21 cellular contexts compared by ENCODE assay signal in the genomic region with DNA sequence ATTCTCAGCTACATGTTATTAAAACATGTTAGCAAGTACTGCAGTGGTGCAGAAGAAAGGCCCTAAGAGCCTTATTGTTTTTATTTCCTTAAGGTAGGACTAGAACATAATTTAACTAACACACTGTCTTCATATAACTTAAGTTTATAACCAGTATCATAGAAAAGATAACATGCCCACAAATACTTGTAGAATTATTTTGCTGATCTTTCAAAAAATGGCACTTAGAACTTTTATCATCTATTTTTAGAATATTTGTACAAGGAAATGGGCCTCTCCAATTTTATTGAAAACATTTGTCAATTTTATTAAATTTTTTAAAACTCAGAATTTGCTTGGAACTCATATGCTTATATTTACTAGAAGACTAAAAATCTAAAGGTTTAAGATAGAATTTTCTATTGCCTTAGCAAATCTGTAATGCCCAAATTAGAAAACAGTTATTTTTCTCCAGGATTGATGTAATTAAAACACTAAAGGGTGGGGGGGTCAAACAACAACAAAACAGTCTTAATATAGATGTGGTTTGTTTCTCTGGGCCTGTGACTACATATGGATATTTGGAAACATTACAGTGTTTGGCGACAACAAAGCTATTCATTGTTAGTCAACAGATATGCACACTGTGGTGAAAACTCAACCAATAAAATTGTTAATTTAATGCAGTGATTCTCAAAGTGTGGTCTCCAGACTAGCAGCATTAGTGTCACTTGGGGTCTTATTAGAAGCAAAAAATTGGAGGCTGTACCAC.
"Had no signal": no experiment of that assay in that cellular context is flagged by ENCODE, and none has a peak within 500 bp of the region (broad histone marks: within the 10 kb centered on the region; RNA-seq: fewer than 3 reads in every experiment).

No MANE protein-coding gene starts in this region.

- H3K4me3 Mint-ChIP-seq: natural killer cell treated with Interleukin-12 subunit alpha and Interleukin-12 subunit beta and Interleukin-15 and Interleukin-18, amount 100 ng/mL, for 72 hours; neural progenitor cell; type B pancreatic cell had no signal

- H3K79me2 ChIP-seq: parathyroid adenoma had no signal

- H3K36me3 ChIP-seq: colonic mucosa, heart left ventricle, neural progenitor cell, sigmoid colon, suprapubic skin, thyroid gland had no signal

- H3K9ac ChIP-seq: neural progenitor cell, parathyroid adenoma had no signal

- ATAC-seq: foreskin keratinocyte; heart left ventricle; natural killer cell treated with Interleukin-12 subunit alpha and Interleukin-12 subunit beta and Interleukin-15 and Interleukin-18, amount 100 ng/mL, for 72 hours had no signal

- H3K4me3 ChIP-seq: colonic mucosa, heart left ventricle, neural progenitor cell, sigmoid colon, smooth muscle cell, suprapubic skin, thyroid gland had no signal

- H3K9me3 ChIP-seq: colonic mucosa, heart left ventricle, sigmoid colon, suprapubic skin, thyroid gland had no signal

- FAIRE-seq: urothelium cell line had no signal

- H3K27ac ChIP-seq: colonic mucosa, foreskin keratinocyte, heart left ventricle, neural progenitor cell, parathyroid adenoma, sigmoid colon, suprapubic skin, thyroid gland had no signal

- DNase-seq: cerebellar nuclear complex; colonic mucosa; dermis blood vessel endothelial cell; erythroblast; foreskin keratinocyte; heart left ventricle; hippocampal formation; kidney glomerular epithelial cell; mammary epithelial cell; nucleus accumbens; sigmoid colon; stimulated activated CD4-positive, alpha-beta T cell treated with anti-CD3 and anti-CD28 coated beads, Interleukin-2, amount 100 ng/mL, for 48 hours; stimulated activated naive CD4-positive, alpha-beta T cell treated with Interleukin-2 at 50 U/mL for 16 hours; thyroid gland had no signal

- H3K9me3 Mint-ChIP-seq: neural progenitor cell, type B pancreatic cell had no signal

- H3K4me1 ChIP-seq: colonic mucosa, foreskin keratinocyte, heart left ventricle, neural progenitor cell, suprapubic skin, thyroid gland had no signal

- H3K27me3 ChIP-seq: colonic mucosa, foreskin keratinocyte, heart left ventricle, neural progenitor cell, sigmoid colon, suprapubic skin, thyroid gland had no signal

- H3K36me3 Mint-ChIP-seq: natural killer cell treated with Interleukin-12 subunit alpha and Interleukin-12 subunit beta and Interleukin-15 and Interleukin-18, amount 100 ng/mL, for 72 hours; type B pancreatic cell had no signal

- H3K27ac Mint-ChIP-seq: natural killer cell treated with Interleukin-12 subunit alpha and Interleukin-12 subunit beta and Interleukin-15 and Interleukin-18, amount 100 ng/mL, for 72 hours; neural progenitor cell; type B pancreatic cell had no signal

- H3K4me2 ChIP-seq: neural progenitor cell, smooth muscle cell had no signal

- H2AFZ ChIP-seq: neural progenitor cell, parathyroid adenoma had no signal

- H3K27me3 Mint-ChIP-seq: natural killer cell treated with Interleukin-12 subunit alpha and Interleukin-12 subunit beta and Interleukin-15 and Interleukin-18, amount 100 ng/mL, for 72 hours; type B pancreatic cell had no signal
